ENCODE assay signal across 19 cellular contexts in genomic region chr2:53028259-53028658, GRCh38.
A peak's percentile ranks its signal among the peaks of the same experiment; 100 is the strongest.
DNase-seq lines count a peak whose midpoint lies in the region; ATAC-seq, FAIRE-seq and TF ChIP-seq lines count a peak whose summit lies in the region.
"Had no signal": no experiment of that assay in that cellular context is flagged by ENCODE, and none has a peak within 500 bp of the region (broad histone marks: within the 10 kb centered on the region; RNA-seq: fewer than 3 reads in every experiment).

No MANE protein-coding gene starts in this region.

- no peak overlapping the region for H3K4me3 ChIP-seq in A549
- no peak overlapping the region for H3K4me3 ChIP-seq in astrocyte (ENCODE audit: insufficient read depth, low read depth, low read length)
- no peak overlapping the region for H3K4me3 ChIP-seq in CD8-positive, alpha-beta T cell (ENCODE audit: low read depth, low read length)
- H3K4me3 ChIP-seq: BLaER1, esophagus squamous epithelium, Peyer's patch, testis had no signal

- H3K27ac ChIP-seq in A549, result no peak overlapping the region; a peak in 1 of 6 replicates
- no peak overlapping the region for H3K27ac ChIP-seq in astrocyte (ENCODE audit: low read depth, low read length)
- no peak overlapping the region for H3K27ac ChIP-seq in CD8-positive, alpha-beta T cell (ENCODE audit: low read depth, low read length)
- H3K27ac ChIP-seq: BLaER1, esophagus squamous epithelium, Peyer's patch, testis had no signal

- H3K9ac ChIP-seq in astrocyte (ENCODE audit: low read length), result no peak overlapping the region
- H3K9ac ChIP-seq: BLaER1 had no signal

- WGBS in A549 (ENCODE audit: missing lambda C conversion rate), result 11% methylated on average over 1 of the region's 1 CpG

- H3K4me1 ChIP-seq in A549, result peaks cover 5% of the 10 kb centered on the region; the same call in 1 of the 3 replicates
- H3K4me1 ChIP-seq in astrocyte (ENCODE audit: insufficient read depth, low read length), result peaks cover 8% of the 10 kb centered on the region
- H3K4me1 ChIP-seq in CD8-positive, alpha-beta T cell (ENCODE audit: insufficient read depth, low read length), result no peaks in the 10 kb centered on the region
- H3K4me1 ChIP-seq: esophagus squamous epithelium, Peyer's patch, testis had no signal

- H3K4me2 ChIP-seq in A549, result peak overlapping the region; percentile 8; the same call in 1 of the 3 replicates
- H3K4me2 ChIP-seq in astrocyte (ENCODE audit: low read length), result peak overlapping the region; percentile 31
- H3K4me2 ChIP-seq: BLaER1 had no signal

- no peaks in the 10 kb centered on the region for H3K36me3 ChIP-seq in astrocyte (ENCODE audit: insufficient read depth, low read length)
- H3K36me3 ChIP-seq in CD8-positive, alpha-beta T cell (ENCODE audit: insufficient read depth, low read length), result no peaks in the 10 kb centered on the region
- H3K36me3 ChIP-seq: BLaER1, esophagus squamous epithelium, Peyer's patch had no signal

- TF ChIP-seq EP300 in A549 (IDR thresholded peaks at IDR 0.05), result no peak

- H3K9me3 Mint-ChIP-seq in astrocyte (ENCODE audit: unreplicated experiment), result no peaks in the 10 kb centered on the region
- peaks cover 2% of the 10 kb centered on the region for H3K9me3 Mint-ChIP-seq in CD8-positive, alpha-beta T cell

- no peaks in the 10 kb centered on the region for H4K20me1 ChIP-seq in astrocyte (ENCODE audit: insufficient read depth, low read length)
- H4K20me1 ChIP-seq: BLaER1 had no signal

- no peaks in the 10 kb centered on the region for H3K27me3 ChIP-seq in astrocyte (ENCODE audit: insufficient read depth, low read length)
- no peaks in the 10 kb centered on the region for H3K27me3 ChIP-seq in CD8-positive, alpha-beta T cell (ENCODE audit: insufficient read depth, low read length)
- H3K27me3 ChIP-seq: BLaER1, esophagus squamous epithelium, Peyer's patch, testis had no signal

- TF ChIP-seq RAD21 in A549 (conservative IDR thresholded peaks at IDR 0.05 in 1 of 2, IDR thresholded peaks at IDR 0.05 in 1 of 2), result peak in 1 of 2 experiments; percentile 19; a peak in 1 of 5 replicates

- peak; percentile 39 to 64; a peak in 5 of 6 replicates for ATAC-seq in A549
- no peak for ATAC-seq in HG03521 (IDR thresholded peaks at IDR 0.05; ENCODE audit: unreplicated experiment)
- ATAC-seq in CD8-positive, alpha-beta T cell, result no peak
- ATAC-seq in HG03045 (IDR thresholded peaks at IDR 0.05; ENCODE audit: unreplicated experiment), result no peak

- CTCF ChIA-PET in A549 (lab: Yijun Ruan, JAX), result no interaction called here
- CTCF ChIA-PET in CD8-positive, alpha-beta T cell (lab: Charles Lee), result no interaction called here

- no peak for TF ChIP-seq POLR2A in A549 (IDR thresholded peaks at IDR 0.05; ENCODE audit: low read length)

- H2AFZ ChIP-seq in astrocyte (ENCODE audit: low read depth, low read length), result no peak overlapping the region

- H3K79me2 ChIP-seq in astrocyte (ENCODE audit: insufficient read depth, low read length), result no peaks in the 10 kb centered on the region

- FAIRE-seq in A549 (lab: Jason Lieb, UNC) (peak; percentile 68), astrocyte (lab: Jason Lieb, UNC) (no peak)

- H3K36me3 Mint-ChIP-seq in astrocyte (ENCODE audit: low read depth, unreplicated experiment), result no peaks in the 10 kb centered on the region
- no peaks in the 10 kb centered on the region for H3K36me3 Mint-ChIP-seq in CD8-positive, alpha-beta T cell
- H3K36me3 Mint-ChIP-seq: activated naive CD8-positive, alpha-beta T cell had no signal

- H3K4me3 Mint-ChIP-seq in astrocyte (ENCODE audit: unreplicated experiment), result no peak overlapping the region
- no peak overlapping the region for H3K4me3 Mint-ChIP-seq in CD8-positive, alpha-beta T cell
- H3K4me3 Mint-ChIP-seq: activated naive CD8-positive, alpha-beta T cell had no signal

- POLR2A ChIA-PET in A549 (lab: Yijun Ruan, JAX), result no interaction called here
- POLR2A ChIA-PET in CD8-positive, alpha-beta T cell (lab: Charles Lee), result no interaction called here

- H3K27me3 Mint-ChIP-seq in astrocyte (ENCODE audit: low read depth, unreplicated experiment), result no peaks in the 10 kb centered on the region
- no peaks in the 10 kb centered on the region for H3K27me3 Mint-ChIP-seq in CD8-positive, alpha-beta T cell (ENCODE audit: low read depth)
- H3K27me3 Mint-ChIP-seq: activated naive CD8-positive, alpha-beta T cell had no signal

- TF ChIP-seq CTCF in A549 (IDR thresholded peaks at IDR 0.05), result no peak
- TF ChIP-seq CTCF in astrocyte (IDR thresholded peaks at IDR 0.05; ENCODE audit: insufficient read depth, low read depth, low read length), result no peak
- no peak for TF ChIP-seq CTCF in CD8-positive, alpha-beta T cell (IDR thresholded peaks at IDR 0.05)

- H3K27ac Mint-ChIP-seq in astrocyte (ENCODE audit: unreplicated experiment), result peak overlapping the region; percentile 1
- H3K27ac Mint-ChIP-seq in CD8-positive, alpha-beta T cell, result no peak overlapping the region
- H3K27ac Mint-ChIP-seq: activated naive CD8-positive, alpha-beta T cell had no signal

- intact Hi-C loops in CD8-positive, alpha-beta T cell (cut with DNase I, micrococcal nuclease), result no loop called here

- no peaks in the 10 kb centered on the region for H3K9me3 ChIP-seq in A549
- H3K9me3 ChIP-seq in astrocyte (ENCODE audit: insufficient read depth, low read depth, low read length), result no peaks in the 10 kb centered on the region
- no peaks in the 10 kb centered on the region for H3K9me3 ChIP-seq in CD8-positive, alpha-beta T cell (ENCODE audit: low read length)
- H3K9me3 ChIP-seq: BLaER1, esophagus squamous epithelium, Peyer's patch, testis had no signal

- peaks cover 26% of the 10 kb centered on the region for H3K4me1 Mint-ChIP-seq in astrocyte (ENCODE audit: low read depth, unreplicated experiment)
- H3K4me1 Mint-ChIP-seq in CD8-positive, alpha-beta T cell (ENCODE audit: low read depth), result no peaks in the 10 kb centered on the region

- peak in 1 of 2 experiments; percentile 37 for DNase-seq in A549 (ENCODE audit: low read depth in 1 of 2, low spot score in 1 of 2)
- peak; percentile 25 for DNase-seq in GM04504 (ENCODE audit: low read depth)
- DNase-seq in astrocyte (ENCODE audit: low read depth), result peak; percentile 68
- peak; percentile 39 for DNase-seq in kidney glomerular epithelial cell (lab: John Stamatoyannopoulos, UW)
- no peak for DNase-seq in CD8-positive, alpha-beta T cell
- DNase-seq in NCI-H1105 treated with DMSO at 0.1 percent for 48 hours (lab: John Stamatoyannopoulos, UW), result no peak
- DNase-seq: activated CD4-positive, CD25-positive, alpha-beta regulatory T cell treated with anti-CD3 and anti-CD28 coated beads, Interleukin-2, amount 50 U/mL, for 72 hours; activated CD8-positive, alpha-beta memory T cell treated with anti-CD3 and anti-CD28 coated beads, Interleukin-2, amount 50 U/mL, for 48 hours; dermis blood vessel endothelial cell; DMS53; esophagus squamous epithelium; NCI-H510A; Peyer's patch; posterior cingulate gyrus; testis had no signal

TF ChIP-seq in A549, 52 proteins besides CTCF, POLR2A, EP300 and RAD21:
- peak in 1 of 2 experiments; percentile 50; a peak in 1 of 4 replicates for TF ChIP-seq CEBPB (IDR thresholded peaks at IDR 0.05)
- TF ChIP-seq SMC3 (IDR thresholded peaks at IDR 0.05), result 0 out of 3 replicates have a peak, but pooled peaks have one; percentile 8
- TF ChIP-seq GATA3 (IDR thresholded peaks at IDR 0.05; ENCODE audit: borderline replicate concordance), result peak; percentile 24; the same call in 1 of the 2 replicates
- no peak for TF ChIP-seq BHLHE40 (IDR thresholded peaks at IDR 0.05; ENCODE audit: low read depth, low read length)
- TF ChIP-seq POLR2AphosphoS2 (conservative IDR thresholded peaks at IDR 0.05; ENCODE audit: low read length), result no peak

Comparison
In these comparisons a context has a peak if more than half of its experiments do, and no peak if none do; other contexts are left out.
1. ATAC-seq: peak in A549 (2 of 2); none in HG03521 (single experiment), CD8-positive, alpha-beta T cell (single experiment) and HG03045 (single experiment).
2. DNase-seq: peak in GM04504 (single experiment), astrocyte (single experiment) and kidney glomerular epithelial cell (single experiment); none in CD8-positive, alpha-beta T cell (0 of 7) and NCI-H1105 treated with DMSO at 0.1 percent for 48 hours (single experiment).